8 cellular contexts compared by ENCODE assay signal in the genomic region with DNA sequence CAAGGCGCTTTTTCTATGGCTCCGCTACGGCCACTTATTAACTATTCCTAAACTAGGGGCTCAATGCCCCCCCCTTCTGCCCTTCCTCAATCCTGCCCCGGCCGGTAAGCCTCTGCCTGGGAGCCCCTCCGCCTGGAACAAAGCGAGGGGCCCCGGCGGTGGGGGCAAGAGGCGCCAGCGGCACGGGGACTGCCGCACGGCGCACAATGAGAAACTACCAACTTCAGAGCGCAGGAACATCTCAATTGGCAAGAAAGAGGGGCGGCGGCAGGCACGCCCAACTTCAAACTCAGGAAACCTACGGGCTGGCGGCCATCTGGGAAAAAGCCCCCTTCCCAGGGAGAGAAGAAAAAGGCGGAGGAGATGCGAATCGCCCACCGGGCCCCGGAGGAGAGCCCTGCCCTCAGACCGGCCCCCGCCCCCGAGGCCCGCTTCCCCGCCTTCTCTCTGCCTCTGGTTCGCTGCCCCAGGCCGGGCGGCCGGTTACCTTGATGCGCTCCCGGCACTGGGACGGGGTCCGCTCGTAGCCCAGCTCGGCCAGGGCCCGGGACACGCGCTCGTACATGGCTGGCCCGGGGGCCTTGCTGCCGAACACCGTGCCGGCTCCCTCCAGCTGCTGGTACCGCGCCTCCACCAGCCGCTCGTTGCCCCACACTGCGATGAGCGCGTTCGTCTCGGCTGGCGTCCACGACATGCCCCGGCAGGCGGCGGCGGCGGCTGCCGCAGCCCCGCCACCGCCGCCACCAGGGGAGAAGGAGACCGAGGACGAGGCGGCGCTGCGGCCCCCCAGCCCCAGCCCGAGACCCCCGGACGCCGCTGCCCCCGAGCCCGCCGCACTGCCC. TPM values are rescaled to one million over a fixed set of nuclear protein-coding genes. Genes with fewer than 3 reads are reported as not detected.
DNase-seq lines count a peak whose midpoint lies in the region; ATAC-seq lines count a peak whose summit lies in the region.

No MANE protein-coding gene starts in this region.

- peak overlapping the region; percentile 95 for H3K18ac ChIP-seq in trophoblast cell (ENCODE audit: low read length)

- peaks cover 17% of the 10 kb centered on the region for H3K79me1 ChIP-seq in trophoblast cell (ENCODE audit: low read length)

- H3K9me3 ChIP-seq in trophoblast cell (ENCODE audit: insufficient read depth, low read depth, low read length) = no peaks in the 10 kb centered on the region

- peak overlapping the region; percentile 92 for H2AFZ ChIP-seq in trophoblast cell (ENCODE audit: insufficient read depth, low read length, poor library complexity)

- intact Hi-C loops in Right ventricle myocardium inferior (cut with DNase I) (loop anchor here (5.0 kb wide), 1 partner anchor 37 kb away; the partner anchor contains the start of gene ESAM), cardiac septum (cut with DNase I) (loop anchor here (1.0 to 5.0 kb wide), 3 partner anchors 37 to 126 kb away; partner anchors contain the start of genes ESAM, SIAE and SPA17)

- H3K23ac ChIP-seq in trophoblast cell (ENCODE audit: low read length) = no peak overlapping the region

- H3K9ac ChIP-seq in trophoblast cell (ENCODE audit: low read length) = peak overlapping the region; percentile 79

- H3K4me2 ChIP-seq in trophoblast cell (ENCODE audit: low read length) = peak overlapping the region; percentile 78

- WGBS in trophoblast cell (ENCODE audit: extremely low coverage, insufficient coverage, insufficient read length) = no CpG with 5 or more reads among the region's 81 CpGs

- peak overlapping the region; percentile 76 for H2BK5ac ChIP-seq in trophoblast cell (ENCODE audit: low read depth, low read length, poor library complexity)

- peak overlapping the region; percentile 96 for H3K4ac ChIP-seq in trophoblast cell (ENCODE audit: low read depth, low read length)

- peaks cover 0 to 2% of the 10 kb centered on the region in 2 experiments for H3K36me3 ChIP-seq in trophoblast cell (ENCODE audit: control insufficient read depth in 1 of 2, insufficient read depth in 2 of 2, low read length in 2 of 2)

- peak; percentile 70 for DNase-seq in Right ventricle myocardium inferior (ENCODE audit: missing footprints)
- no peak for DNase-seq in cardiac septum (ENCODE audit: low spot score)
- peak; percentile 27 for DNase-seq in RPMI7951 (ENCODE audit: low read depth)
- peak; percentile 41 for DNase-seq in activated naive CD4-positive, alpha-beta T cell treated with Interleukin-2 at 50 U/mL for 16 hours
- DNase-seq in glomerular visceral epithelial cell (ENCODE audit: extremely low spot score) = peak; percentile 11
- peak; percentile 57 to 66 for DNase-seq in trophoblast cell
- DNase-seq in NCI-H1694 treated with DMSO at 0.1 percent for 48 hours (lab: John Stamatoyannopoulos, UW) = no peak

- no peak overlapping the region for H2BK12ac ChIP-seq in trophoblast cell (ENCODE audit: low read length)

- peak overlapping the region; percentile 95 for H4K12ac ChIP-seq in trophoblast cell (ENCODE audit: low read depth, low read length)

- H3K4me3 ChIP-seq in trophoblast cell (ENCODE audit: low read depth, low read length) = peak overlapping the region; percentile 96

- H2BK120ac ChIP-seq in trophoblast cell (ENCODE audit: insufficient read depth, low read length, poor library complexity) = peak overlapping the region; percentile 84

- H3K4me1 ChIP-seq in trophoblast cell (ENCODE audit: control insufficient read depth in 1 of 2, insufficient read depth in 2 of 2, low read length in 2 of 2) = peaks cover 0 to 4% of the 10 kb centered on the region in 2 experiments

- peak overlapping the region; percentile 82 for H4K91ac ChIP-seq in trophoblast cell (ENCODE audit: low read depth, low read length)

- peak overlapping the region; percentile 93 for H4K8ac ChIP-seq in trophoblast cell (ENCODE audit: low read depth, low read length)

- peak overlapping the region; percentile 84 for H2AK5ac ChIP-seq in trophoblast cell (ENCODE audit: low read length)

- H3K27me3 ChIP-seq in trophoblast cell (ENCODE audit: insufficient read depth, low read length) = no peaks in the 10 kb centered on the region

- peak overlapping the region; percentile 71 for H3K27ac ChIP-seq in trophoblast cell (ENCODE audit: low read depth, low read length)

- peak; percentile 14 for ATAC-seq in Right ventricle myocardium inferior
- peak; percentile 35 for ATAC-seq in HG02981 (IDR thresholded peaks at IDR 0.05; ENCODE audit: unreplicated experiment)

- peaks cover 16% of the 10 kb centered on the region for H3K79me2 ChIP-seq in trophoblast cell (ENCODE audit: control insufficient read depth, insufficient read depth, low read length, poor library complexity)

- peak overlapping the region; percentile 95 for H3K14ac ChIP-seq in trophoblast cell (ENCODE audit: low read length)

RNA-seq across cellular contexts. Expression of gene MSANTD2, which starts 0.6 kb away (rescaled TPM):
- total RNA-seq in Right ventricle myocardium inferior = 3.8 TPM
- total RNA-seq in cardiac septum = 5.3 TPM
- total RNA-seq in RPMI7951 (2014; rRNA removed; shearing (Covaris generic)) = 9.3 and 15.0 TPM in 2 replicates
- polyA plus RNA-seq in trophoblast cell (2013) = 8.2 and 8.7 TPM in 2 replicates

RNA-seq across cellular contexts. Expression of gene ESAM, which starts 37.5 kb away (rescaled TPM):
- total RNA-seq in Right ventricle myocardium inferior (43.1 TPM), cardiac septum (50.2 TPM)
- not detected in 2 replicates for total RNA-seq in RPMI7951 (2014; rRNA removed; shearing (Covaris generic))
- polyA plus RNA-seq in trophoblast cell (2013) = 4.6 and 4.8 TPM in 2 replicates

RNA-seq across cellular contexts. Expression of gene VSIG2, which starts 47.5 kb away (rescaled TPM):
- total RNA-seq in Right ventricle myocardium inferior (0.70 TPM), cardiac septum (1.2 TPM)
- not detected in 2 replicates for total RNA-seq in RPMI7951 (2014; rRNA removed; shearing (Covaris generic))
- 0.04 TPM in 1 of 2 replicates, not detected in the other for polyA plus RNA-seq in trophoblast cell (2013)

RNA-seq across cellular contexts. Expression of gene NRGN, which starts 59.9 kb away (rescaled TPM):
- total RNA-seq in Right ventricle myocardium inferior (6.4 TPM), cardiac septum (6.4 TPM)
- 1.9 and 3.2 TPM in 2 replicates for total RNA-seq in RPMI7951 (2014; rRNA removed; shearing (Covaris generic))
- 0.63 and 0.67 TPM in 2 replicates for polyA plus RNA-seq in trophoblast cell (2013)

Comparison
In these comparisons a context has a peak if more than half of its experiments do, and no peak if none do; other contexts are left out.
1. DNase-seq: peak in Right ventricle myocardium inferior (single experiment), RPMI7951 (single experiment), activated naive CD4-positive, alpha-beta T cell treated with Interleukin-2 at 50 U/mL for 16 hours (single experiment), glomerular visceral epithelial cell (single experiment) and trophoblast cell (2 of 2); none in cardiac septum (single experiment) and NCI-H1694 treated with DMSO at 0.1 percent for 48 hours (single experiment).
2. RNA of gene ESAM, which starts 37.5 kb away (total RNA-seq): 50.2 TPM in cardiac septum (single experiment) and 43.1 TPM in Right ventricle myocardium inferior (single experiment); not detected in RPMI7951; every median in the first group is over 10 times any median in the second.